Comparison of ENCODE assay signal across 8 cellular contexts in the genomic region with DNA sequence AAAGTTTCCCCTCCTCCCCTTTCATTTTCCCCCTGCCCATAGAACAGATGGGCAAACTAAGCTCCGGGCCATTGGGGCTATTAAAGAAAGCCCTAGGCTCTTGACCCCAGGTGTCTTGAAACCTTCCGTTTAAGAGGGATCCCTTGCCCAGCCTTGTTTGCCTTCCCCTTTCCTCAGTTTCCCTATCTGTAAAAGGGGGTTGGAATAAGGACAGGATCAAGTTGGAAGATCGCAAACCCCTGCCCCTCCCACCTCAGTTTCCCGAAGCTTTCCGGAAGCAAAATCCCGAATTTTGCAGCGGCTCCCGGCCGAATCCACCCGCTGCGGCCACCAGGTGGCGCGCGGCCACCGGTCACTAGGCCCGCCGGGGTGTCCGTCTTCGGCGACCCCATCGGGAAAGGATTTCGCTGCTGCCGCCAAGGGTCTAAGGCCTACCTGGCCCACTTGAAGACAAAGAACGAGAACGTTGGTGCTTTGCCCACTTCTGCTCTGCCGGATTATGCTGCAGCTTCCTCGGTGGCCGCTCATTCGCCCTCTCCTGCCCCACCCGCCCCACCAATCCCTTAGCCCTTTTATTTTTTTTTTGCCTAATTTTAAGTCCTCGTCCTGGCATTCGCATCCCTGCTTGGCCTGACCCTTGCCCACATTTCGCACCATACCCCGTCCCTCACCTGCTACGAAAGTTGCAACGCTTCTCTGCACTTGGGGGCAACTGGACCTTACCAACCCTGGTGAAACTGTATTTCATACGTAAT.
DNase-seq lines count a peak whose midpoint lies in the region; ATAC-seq and TF ChIP-seq lines count a peak whose summit lies in the region.

No MANE protein-coding gene starts in this region.

- H3K9me3 ChIP-seq in muscle layer of duodenum (ENCODE audit: control insufficient read depth in 1 of 2, low read length in 2 of 2) (no peaks in the 10 kb centered on the region), tibial artery (no peaks in the 10 kb centered on the region)

- H3K4me3 ChIP-seq in ACC112 (ENCODE audit: low read depth, low read length), result peak overlapping the region; percentile 82
- peak overlapping the region; percentile 91 for H3K4me3 ChIP-seq in GM12865 (ENCODE audit: low read depth, low read length)
- H3K4me3 ChIP-seq in fibroblast of mammary gland (ENCODE audit: control insufficient read depth, low read depth, low read length), result peak overlapping the region; percentile 63
- peak overlapping the region; percentile 92 to 93 for H3K4me3 ChIP-seq in muscle layer of duodenum (ENCODE audit: low read depth in 1 of 2, low read length in 2 of 2)
- peak overlapping the region; percentile 90 to 92 for H3K4me3 ChIP-seq in tibial artery

- H3K4me1 Mint-ChIP-seq in activated T-cell treated with anti-CD3 and anti-CD28 coated beads, Interleukin-2, amount 50 U/mL, for 24 hours (ENCODE audit: low read depth), result peaks cover 58% of the 10 kb centered on the region

- ATAC-seq in HG03175 (IDR thresholded peaks at IDR 0.05; ENCODE audit: unreplicated experiment), result no peak

- H3K27me3 ChIP-seq in ACC112 (ENCODE audit: insufficient read depth, low read length), result peaks cover 56% of the 10 kb centered on the region
- no peaks in the 10 kb centered on the region for H3K27me3 ChIP-seq in muscle layer of duodenum (ENCODE audit: low read depth, low read length)
- H3K27me3 ChIP-seq in tibial artery, result peaks cover 0 to 56% of the 10 kb centered on the region in 2 donors

- TF ChIP-seq CTCF in GM12865 (IDR thresholded peaks at IDR 0.05; ENCODE audit: insufficient read depth, low read depth, low read length, missing control alignments) (peak; percentile 85), fibroblast of mammary gland (conservative IDR thresholded peaks at IDR 0.05; ENCODE audit: control insufficient read depth, insufficient read depth, low read depth, low read length) (peak; percentile 73), tibial artery (IDR thresholded peaks at IDR 0.05) (peak; percentile 93 to 94)

- no peaks in the 10 kb centered on the region for H3K36me3 Mint-ChIP-seq in activated T-cell treated with anti-CD3 and anti-CD28 coated beads, Interleukin-2, amount 50 U/mL, for 24 hours (ENCODE audit: low read depth)

- H3K27ac ChIP-seq in ACC112 (ENCODE audit: low read depth, low read length) (no peak overlapping the region), muscle layer of duodenum (ENCODE audit: low read length) (peak overlapping the region; percentile 74), tibial artery (peak overlapping the region in 1 of 2 donors; percentile 42)

- H3K4me3 Mint-ChIP-seq in activated T-cell treated with anti-CD3 and anti-CD28 coated beads, Interleukin-2, amount 50 U/mL, for 24 hours, result peak overlapping the region; percentile 83

- DNase-seq in GM12865 (ENCODE audit: low read depth) (peak; percentile 62), NCI-H2196 treated with DMSO at 0.1 percent for 48 hours (lab: John Stamatoyannopoulos, UW; ENCODE audit: unreplicated experiment) (peak; percentile 30), fibroblast of mammary gland (ENCODE audit: low read depth) (peak; percentile 62), tibial artery (peak in 1 of 2 donors; percentile 46)
- DNase-seq in activated T-cell treated with anti-CD3 and anti-CD28 coated beads, Interleukin-2, amount 50 U/mL, for 24 hours, result peak; percentile 68

- H3K4me1 ChIP-seq in ACC112 (ENCODE audit: control insufficient read depth, insufficient read depth, low read length, unreplicated experiment), result no peaks in the 10 kb centered on the region
- peaks cover 0 to 33% of the 10 kb centered on the region in 2 donors for H3K4me1 ChIP-seq in muscle layer of duodenum (ENCODE audit: control insufficient read depth in 1 of 2, insufficient read depth in 2 of 2, low read length in 2 of 2)
- peaks cover 0 to 38% (median 27%) of the 10 kb centered on the region in 4 donors for H3K4me1 ChIP-seq in tibial artery

- peak overlapping the region; percentile 96 for H3K27ac Mint-ChIP-seq in activated T-cell treated with anti-CD3 and anti-CD28 coated beads, Interleukin-2, amount 50 U/mL, for 24 hours

- intact Hi-C loops in tibial artery (cut with DNase I; ENCODE audit: low total_unique reads), result loop anchor here (2.0 to 5.0 kb wide), 3 partner anchors 81 to 600 kb away; a partner anchor contains a TSS

- no peaks in the 10 kb centered on the region for H3K9me3 Mint-ChIP-seq in activated T-cell treated with anti-CD3 and anti-CD28 coated beads, Interleukin-2, amount 50 U/mL, for 24 hours

- peaks cover 77% of the 10 kb centered on the region for H3K27me3 Mint-ChIP-seq in activated T-cell treated with anti-CD3 and anti-CD28 coated beads, Interleukin-2, amount 50 U/mL, for 24 hours

- H3K36me3 ChIP-seq in ACC112 (ENCODE audit: insufficient read depth, low read length) (no peaks in the 10 kb centered on the region), muscle layer of duodenum (ENCODE audit: control insufficient read depth in 1 of 2, insufficient read depth in 2 of 2, low read length in 2 of 2) (no peaks in the 10 kb centered on the region), tibial artery (no peaks in the 10 kb centered on the region)

- H3K79me2 ChIP-seq in ACC112 (ENCODE audit: control insufficient read depth, insufficient read depth, low read length, unreplicated experiment), result no peaks in the 10 kb centered on the region

- H2AFZ ChIP-seq in ACC112 (ENCODE audit: low read length, unreplicated experiment), result peak overlapping the region; percentile 65
